Comparison of ENCODE assay signal across 1 cellular context in genomic region chr9:14136646-14137370, GRCh38.
A peak's percentile ranks its signal among the peaks of the same experiment; 100 is the strongest.
TF ChIP-seq lines count a peak whose summit lies in the region.

No MANE protein-coding gene starts in this region.

TF ChIP-seq in HEK293, 187 proteins besides CTCF, POLR2A, EP300 and RAD21 (continued from another document):
- TF ChIP-seq ZNF449 (tag by site-specific recombination; IDR thresholded peaks at IDR 0.05) (no peak), ZNF776 (tag by site-specific recombination; IDR thresholded peaks at IDR 0.05; ENCODE audit: borderline replicate concordance) (no peak), IKZF3 (tag by site-specific recombination; IDR thresholded peaks at IDR 0.05) (peak; percentile 60; the same call in 1 of the 2 replicates), ZNF324 (tag by site-specific recombination; IDR thresholded peaks at IDR 0.05) (no peak), ZNF155 (tag by site-specific recombination; IDR thresholded peaks at IDR 0.05) (no peak), ZNF266 (tag by site-specific recombination; IDR thresholded peaks at IDR 0.05; ENCODE audit: low read depth) (no peak), ZNF549 (tag by site-specific recombination; IDR thresholded peaks at IDR 0.05) (no peak), ZBTB21 (tag by site-specific recombination; IDR thresholded peaks at IDR 0.05) (no peak), ZNF571 (tag by site-specific recombination; IDR thresholded peaks at IDR 0.05) (no peak), KLF16 (tag by site-specific recombination; IDR thresholded peaks at IDR 0.05) (no peak), MZF1 (tag by site-specific recombination; IDR thresholded peaks at IDR 0.05; ENCODE audit: borderline replicate concordance) (no peak), GLI2 (tag by site-specific recombination; IDR thresholded peaks at IDR 0.05; ENCODE audit: borderline replicate concordance, low read depth) (no peak), ZNF18 (tag by site-specific recombination; IDR thresholded peaks at IDR 0.05) (no peak), SCRT1 (tag by site-specific recombination; IDR thresholded peaks at IDR 0.05; ENCODE audit: borderline replicate concordance) (peak; percentile 22; the same call in 1 of the 2 replicates), HOXA7 (CRISPR knock-in tag; IDR thresholded peaks at IDR 0.05; ENCODE audit: borderline replicate concordance) (no peak), KLF9 (tag by site-specific recombination; IDR thresholded peaks at IDR 0.05; ENCODE audit: low read depth) (no peak), ZBTB6 (tag by site-specific recombination; IDR thresholded peaks at IDR 0.05) (no peak), PRDM6 (tag by site-specific recombination; IDR thresholded peaks at IDR 0.05) (peak; percentile 76), PBX3 (CRISPR knock-in tag; IDR thresholded peaks at IDR 0.05) (no peak), ZNF488 (tag by site-specific recombination; IDR thresholded peaks at IDR 0.05) (no peak), ZNF148 (tag by site-specific recombination; IDR thresholded peaks at IDR 0.05; ENCODE audit: borderline replicate concordance) (no peak), ZNF654 (tag by site-specific recombination; IDR thresholded peaks at IDR 0.05; ENCODE audit: low read depth) (no peak; the same call in 1 of the 2 replicates), ZNF530 (tag by site-specific recombination; IDR thresholded peaks at IDR 0.05; ENCODE audit: low read depth) (no peak), ZBTB7A (tag by site-specific recombination; IDR thresholded peaks at IDR 0.05; ENCODE audit: low read depth) (no peak), ZNF174 (tag by site-specific recombination; IDR thresholded peaks at IDR 0.05) (no peak), ZNF777 (tag by site-specific recombination; IDR thresholded peaks at IDR 0.05; ENCODE audit: borderline replicate concordance) (no peak), SP7 (tag by site-specific recombination; IDR thresholded peaks at IDR 0.05) (peak; percentile 65), ZNF843 (tag by site-specific recombination; IDR thresholded peaks at IDR 0.05) (peak; percentile 70), ZNF664 (tag by site-specific recombination; IDR thresholded peaks at IDR 0.05) (no peak), ZNF510 (tag by site-specific recombination; IDR thresholded peaks at IDR 0.05; ENCODE audit: insufficient replicate concordance) (no peak), ZBTB20 (tag by site-specific recombination; IDR thresholded peaks at IDR 0.05) (no peak), ZNF623 (tag by site-specific recombination; IDR thresholded peaks at IDR 0.05) (no peak), ZNF335 (tag by site-specific recombination; conservative IDR thresholded peaks at IDR 0.05) (no peak), KLF17 (tag by site-specific recombination; IDR thresholded peaks at IDR 0.05) (no peak), MEIS1 (CRISPR knock-in tag; IDR thresholded peaks at IDR 0.05; ENCODE audit: borderline replicate concordance) (no peak), ZNF292 (tag by site-specific recombination; IDR thresholded peaks at IDR 0.05; ENCODE audit: borderline replicate concordance, low read depth) (no peak), ZNF621 (tag by site-specific recombination; IDR thresholded peaks at IDR 0.05) (no peak), REPIN1 (tag by site-specific recombination; IDR thresholded peaks at IDR 0.05; ENCODE audit: low read depth) (no peak), ZNF561 (tag by site-specific recombination; IDR thresholded peaks at IDR 0.05; ENCODE audit: borderline replicate concordance) (no peak), ZSCAN16 (tag by site-specific recombination; IDR thresholded peaks at IDR 0.05) (no peak), ZNF23 (tag by site-specific recombination; IDR thresholded peaks at IDR 0.05; ENCODE audit: borderline replicate concordance) (no peak), ZNF311 (tag by site-specific recombination; IDR thresholded peaks at IDR 0.05; ENCODE audit: borderline replicate concordance) (no peak), ZNF596 (tag by site-specific recombination; IDR thresholded peaks at IDR 0.05) (no peak), ZNF24 (tag by site-specific recombination; IDR thresholded peaks at IDR 0.05) (peak; percentile 26; the same call in 1 of the 2 replicates), ZNF792 (tag by site-specific recombination; IDR thresholded peaks at IDR 0.05) (no peak), ZNF2 (tag by site-specific recombination; IDR thresholded peaks at IDR 0.05) (no peak), ZNF398 (tag by site-specific recombination; IDR thresholded peaks at IDR 0.05) (no peak)
